1 cellular context compared by ENCODE assay signal in the genomic region with DNA sequence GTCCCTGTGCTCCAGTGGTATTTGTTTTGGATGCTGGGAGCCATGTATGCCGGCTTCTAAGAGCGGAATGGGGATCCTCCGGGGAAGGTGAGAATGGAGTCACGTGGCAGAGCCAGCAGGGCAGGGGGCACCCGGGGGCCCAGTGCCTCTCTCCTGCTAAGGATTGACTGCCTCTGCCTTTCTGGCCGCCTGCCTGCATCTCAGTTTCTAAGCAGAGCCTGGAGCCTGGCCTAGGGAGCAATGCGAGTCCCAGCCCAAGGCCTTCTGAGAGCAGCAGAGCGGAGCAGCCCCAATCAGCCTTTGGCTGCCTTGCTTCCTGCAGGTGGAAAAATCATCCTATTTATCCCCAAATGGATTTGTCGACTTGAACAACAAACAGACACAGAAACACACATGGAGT.
TF ChIP-seq lines count a peak whose summit lies in the region.

No MANE protein-coding gene starts in this region.

TF ChIP-seq in WTC11, 78 proteins besides CTCF, POLR2A, EP300 and RAD21 (continued from another document):
- TF ChIP-seq, protein P1, sequence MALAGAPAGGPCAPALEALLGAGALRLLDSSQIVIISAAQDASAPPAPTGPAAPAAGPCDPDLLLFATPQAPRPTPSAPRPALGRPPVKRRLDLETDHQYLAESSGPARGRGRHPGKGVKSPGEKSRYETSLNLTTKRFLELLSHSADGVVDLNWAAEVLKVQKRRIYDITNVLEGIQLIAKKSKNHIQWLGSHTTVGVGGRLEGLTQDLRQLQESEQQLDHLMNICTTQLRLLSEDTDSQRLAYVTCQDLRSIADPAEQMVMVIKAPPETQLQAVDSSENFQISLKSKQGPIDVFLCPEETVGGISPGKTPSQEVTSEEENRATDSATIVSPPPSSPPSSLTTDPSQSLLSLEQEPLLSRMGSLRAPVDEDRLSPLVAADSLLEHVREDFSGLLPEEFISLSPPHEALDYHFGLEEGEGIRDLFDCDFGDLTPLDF (CRISPR knock-in tag; IDR thresholded peaks at IDR 0.05): no peak
- TF ChIP-seq ZNF138 (CRISPR knock-in tag; conservative IDR thresholded peaks at IDR 0.05) (no peak), JUN (CRISPR knock-in tag; IDR thresholded peaks at IDR 0.05) (no peak), KAT7 (CRISPR knock-in tag; IDR thresholded peaks at IDR 0.05; ENCODE audit: borderline replicate concordance) (no peak), ZNF317 (CRISPR knock-in tag; IDR thresholded peaks at IDR 0.05; ENCODE audit: borderline replicate concordance, low read depth) (no peak), GABPB1 (CRISPR knock-in tag; IDR thresholded peaks at IDR 0.05) (no peak), RORB (CRISPR knock-in tag; IDR thresholded peaks at IDR 0.05) (no peak), EMX1 (CRISPR knock-in tag; IDR thresholded peaks at IDR 0.05) (no peak), ESRRA (CRISPR knock-in tag; IDR thresholded peaks at IDR 0.05; ENCODE audit: borderline replicate concordance) (no peak)
- TF ChIP-seq, protein P2, sequence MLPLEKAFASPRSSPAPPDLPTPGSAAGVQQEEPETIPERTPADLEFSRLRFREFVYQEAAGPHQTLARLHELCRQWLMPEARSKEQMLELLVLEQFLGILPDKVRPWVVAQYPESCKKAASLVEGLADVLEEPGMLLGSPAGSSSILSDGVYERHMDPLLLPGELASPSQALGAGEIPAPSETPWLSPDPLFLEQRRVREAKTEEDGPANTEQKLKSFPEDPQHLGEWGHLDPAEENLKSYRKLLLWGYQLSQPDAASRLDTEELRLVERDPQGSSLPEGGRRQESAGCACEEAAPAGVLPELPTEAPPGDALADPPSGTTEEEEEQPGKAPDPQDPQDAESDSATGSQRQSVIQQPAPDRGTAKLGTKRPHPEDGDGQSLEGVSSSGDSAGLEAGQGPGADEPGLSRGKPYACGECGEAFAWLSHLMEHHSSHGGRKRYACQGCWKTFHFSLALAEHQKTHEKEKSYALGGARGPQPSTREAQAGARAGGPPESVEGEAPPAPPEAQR (CRISPR knock-in tag; IDR thresholded peaks at IDR 0.05): no peak
- TF ChIP-seq, protein P3, sequence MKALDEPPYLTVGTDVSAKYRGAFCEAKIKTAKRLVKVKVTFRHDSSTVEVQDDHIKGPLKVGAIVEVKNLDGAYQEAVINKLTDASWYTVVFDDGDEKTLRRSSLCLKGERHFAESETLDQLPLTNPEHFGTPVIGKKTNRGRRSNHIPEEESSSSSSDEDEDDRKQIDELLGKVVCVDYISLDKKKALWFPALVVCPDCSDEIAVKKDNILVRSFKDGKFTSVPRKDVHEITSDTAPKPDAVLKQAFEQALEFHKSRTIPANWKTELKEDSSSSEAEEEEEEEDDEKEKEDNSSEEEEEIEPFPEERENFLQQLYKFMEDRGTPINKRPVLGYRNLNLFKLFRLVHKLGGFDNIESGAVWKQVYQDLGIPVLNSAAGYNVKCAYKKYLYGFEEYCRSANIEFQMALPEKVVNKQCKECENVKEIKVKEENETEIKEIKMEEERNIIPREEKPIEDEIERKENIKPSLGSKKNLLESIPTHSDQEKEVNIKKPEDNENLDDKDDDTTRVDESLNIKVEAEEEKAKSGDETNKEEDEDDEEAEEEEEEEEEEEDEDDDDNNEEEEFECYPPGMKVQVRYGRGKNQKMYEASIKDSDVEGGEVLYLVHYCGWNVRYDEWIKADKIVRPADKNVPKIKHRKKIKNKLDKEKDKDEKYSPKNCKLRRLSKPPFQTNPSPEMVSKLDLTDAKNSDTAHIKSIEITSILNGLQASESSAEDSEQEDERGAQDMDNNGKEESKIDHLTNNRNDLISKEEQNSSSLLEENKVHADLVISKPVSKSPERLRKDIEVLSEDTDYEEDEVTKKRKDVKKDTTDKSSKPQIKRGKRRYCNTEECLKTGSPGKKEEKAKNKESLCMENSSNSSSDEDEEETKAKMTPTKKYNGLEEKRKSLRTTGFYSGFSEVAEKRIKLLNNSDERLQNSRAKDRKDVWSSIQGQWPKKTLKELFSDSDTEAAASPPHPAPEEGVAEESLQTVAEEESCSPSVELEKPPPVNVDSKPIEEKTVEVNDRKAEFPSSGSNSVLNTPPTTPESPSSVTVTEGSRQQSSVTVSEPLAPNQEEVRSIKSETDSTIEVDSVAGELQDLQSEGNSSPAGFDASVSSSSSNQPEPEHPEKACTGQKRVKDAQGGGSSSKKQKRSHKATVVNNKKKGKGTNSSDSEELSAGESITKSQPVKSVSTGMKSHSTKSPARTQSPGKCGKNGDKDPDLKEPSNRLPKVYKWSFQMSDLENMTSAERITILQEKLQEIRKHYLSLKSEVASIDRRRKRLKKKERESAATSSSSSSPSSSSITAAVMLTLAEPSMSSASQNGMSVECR (CRISPR knock-in tag; IDR thresholded peaks at IDR 0.05; ENCODE audit: borderline replicate concordance): no peak
- TF ChIP-seq, protein P4, sequence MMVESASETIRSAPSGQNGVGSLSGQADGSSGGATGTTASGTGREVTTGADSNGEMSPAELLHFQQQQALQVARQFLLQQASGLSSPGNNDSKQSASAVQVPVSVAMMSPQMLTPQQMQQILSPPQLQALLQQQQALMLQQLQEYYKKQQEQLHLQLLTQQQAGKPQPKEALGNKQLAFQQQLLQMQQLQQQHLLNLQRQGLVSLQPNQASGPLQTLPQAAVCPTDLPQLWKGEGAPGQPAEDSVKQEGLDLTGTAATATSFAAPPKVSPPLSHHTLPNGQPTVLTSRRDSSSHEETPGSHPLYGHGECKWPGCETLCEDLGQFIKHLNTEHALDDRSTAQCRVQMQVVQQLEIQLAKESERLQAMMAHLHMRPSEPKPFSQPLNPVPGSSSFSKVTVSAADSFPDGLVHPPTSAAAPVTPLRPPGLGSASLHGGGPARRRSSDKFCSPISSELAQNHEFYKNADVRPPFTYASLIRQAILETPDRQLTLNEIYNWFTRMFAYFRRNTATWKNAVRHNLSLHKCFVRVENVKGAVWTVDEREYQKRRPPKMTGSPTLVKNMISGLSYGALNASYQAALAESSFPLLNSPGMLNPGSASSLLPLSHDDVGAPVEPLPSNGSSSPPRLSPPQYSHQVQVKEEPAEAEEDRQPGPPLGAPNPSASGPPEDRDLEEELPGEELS (CRISPR knock-in tag; IDR thresholded peaks at IDR 0.05): no peak
